1 cellular context compared by ENCODE assay signal in the genomic region with DNA sequence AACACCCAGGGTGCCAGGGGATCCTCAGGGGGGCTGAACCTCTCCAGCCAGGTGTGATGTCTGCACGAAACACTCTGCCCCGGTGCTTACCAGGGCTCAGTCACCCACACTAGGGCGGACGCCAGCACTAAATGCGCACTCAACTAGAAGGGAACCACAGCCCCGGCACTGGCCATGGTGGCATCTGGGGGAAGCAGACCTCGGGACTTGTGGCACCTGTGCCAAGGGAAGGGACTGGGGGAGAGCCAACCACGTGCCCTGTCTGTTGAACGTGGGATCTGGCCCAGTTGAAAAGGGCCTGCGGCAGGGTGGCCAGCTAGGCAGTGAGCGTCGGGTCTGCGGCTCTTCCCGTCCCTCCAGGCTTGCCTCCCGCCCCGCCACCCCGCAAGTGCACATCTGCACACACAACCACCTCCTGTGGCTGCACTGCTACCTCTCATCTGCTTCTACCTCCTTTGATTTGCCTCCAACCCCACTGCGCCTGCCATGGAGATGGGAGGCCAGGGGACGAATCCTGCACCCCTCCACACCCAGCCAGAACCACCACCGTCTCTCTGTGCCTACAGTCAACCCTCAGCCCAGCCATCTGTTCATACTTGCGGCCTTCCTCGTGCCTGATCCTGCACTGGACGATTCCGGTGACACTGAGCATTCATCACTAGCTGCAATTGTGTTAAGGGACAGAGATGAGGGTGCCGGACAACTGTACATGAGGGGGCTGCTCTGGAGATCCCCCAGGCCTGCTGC.
TF ChIP-seq lines count a peak whose summit lies in the region.

No MANE protein-coding gene starts in this region.

TF ChIP-seq in WTC11, 78 proteins besides CTCF, POLR2A, EP300 and RAD21 (continued from another document):
- TF ChIP-seq, protein P1, sequence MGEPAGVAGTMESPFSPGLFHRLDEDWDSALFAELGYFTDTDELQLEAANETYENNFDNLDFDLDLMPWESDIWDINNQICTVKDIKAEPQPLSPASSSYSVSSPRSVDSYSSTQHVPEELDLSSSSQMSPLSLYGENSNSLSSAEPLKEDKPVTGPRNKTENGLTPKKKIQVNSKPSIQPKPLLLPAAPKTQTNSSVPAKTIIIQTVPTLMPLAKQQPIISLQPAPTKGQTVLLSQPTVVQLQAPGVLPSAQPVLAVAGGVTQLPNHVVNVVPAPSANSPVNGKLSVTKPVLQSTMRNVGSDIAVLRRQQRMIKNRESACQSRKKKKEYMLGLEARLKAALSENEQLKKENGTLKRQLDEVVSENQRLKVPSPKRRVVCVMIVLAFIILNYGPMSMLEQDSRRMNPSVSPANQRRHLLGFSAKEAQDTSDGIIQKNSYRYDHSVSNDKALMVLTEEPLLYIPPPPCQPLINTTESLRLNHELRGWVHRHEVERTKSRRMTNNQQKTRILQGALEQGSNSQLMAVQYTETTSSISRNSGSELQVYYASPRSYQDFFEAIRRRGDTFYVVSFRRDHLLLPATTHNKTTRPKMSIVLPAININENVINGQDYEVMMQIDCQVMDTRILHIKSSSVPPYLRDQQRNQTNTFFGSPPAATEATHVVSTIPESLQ (CRISPR knock-in tag; IDR thresholded peaks at IDR 0.05): no peak
- TF ChIP-seq ZNF232 (CRISPR knock-in tag; IDR thresholded peaks at IDR 0.05) (no peak), ZNF219 (CRISPR knock-in tag; IDR thresholded peaks at IDR 0.05; ENCODE audit: borderline replicate concordance) (no peak)
